In the genomic region with DNA sequence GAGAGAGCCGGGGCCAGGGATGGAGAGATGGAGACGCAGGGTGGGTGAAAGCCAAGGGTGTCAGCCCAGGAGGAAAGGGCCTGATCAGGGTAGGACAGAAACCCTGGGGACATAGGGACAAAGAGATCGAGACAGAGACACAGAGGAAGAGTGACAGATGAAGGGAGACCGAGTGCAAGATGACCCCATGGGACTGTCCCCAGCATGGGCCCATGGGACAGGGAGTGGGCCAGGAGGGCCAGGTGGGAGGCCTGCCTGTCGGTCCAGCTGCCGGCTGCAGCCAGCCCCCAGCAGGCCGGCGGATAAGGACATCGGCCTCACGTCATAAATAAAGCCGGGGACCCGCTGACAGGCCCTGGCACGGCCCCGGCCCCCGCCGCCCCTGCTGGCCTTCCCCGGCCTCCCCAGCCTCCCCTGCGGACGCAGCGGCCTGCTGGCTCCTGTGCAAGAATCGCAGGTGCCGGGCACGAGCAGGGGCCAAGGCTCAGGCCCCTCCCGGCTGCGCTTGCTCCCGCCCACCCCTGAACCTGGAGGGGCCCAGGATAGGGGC, we compare ENCODE assay signal across 9 cellular contexts. TPM values are rescaled to one million over a fixed set of nuclear protein-coding genes. Genes with fewer than 3 reads are reported as not detected.
DNase-seq lines count a peak whose midpoint lies in the region; ATAC-seq, FAIRE-seq and TF ChIP-seq lines count a peak whose summit lies in the region.
"Had no signal": no experiment of that assay in that cellular context is flagged by ENCODE, and none has a peak within 500 bp of the region (broad histone marks: within the 10 kb centered on the region; RNA-seq: fewer than 3 reads in every experiment).

No MANE protein-coding gene starts in this region.

- H3K9me3 Mint-ChIP-seq in Caco-2 (ENCODE audit: unreplicated experiment) (no peaks in the 10 kb centered on the region), endothelial cell (ENCODE audit: unreplicated experiment) (no peaks in the 10 kb centered on the region), osteocyte (ENCODE audit: unreplicated experiment) (no peaks in the 10 kb centered on the region)

- H3K79me2 ChIP-seq in Loucy (ENCODE audit: insufficient read depth, low read length), result peaks cover 4% of the 10 kb centered on the region

- H3F3A ChIP-seq in Loucy (ENCODE audit: low read depth), result no peaks in the 10 kb centered on the region

- peak overlapping the region; percentile 46 for H3K27ac Mint-ChIP-seq in Caco-2 (ENCODE audit: unreplicated experiment)
- no peak overlapping the region for H3K27ac Mint-ChIP-seq in endothelial cell (ENCODE audit: unreplicated experiment)
- no peak overlapping the region for H3K27ac Mint-ChIP-seq in osteocyte (ENCODE audit: unreplicated experiment)

- H3K4me3 ChIP-seq in Caco-2 (ENCODE audit: low read depth, low read length), result peak overlapping the region; percentile 38
- peak overlapping the region; percentile 67 for H3K4me3 ChIP-seq in Loucy (ENCODE audit: low read length, poor library complexity, severe bottlenecking)

- POLR2A ChIA-PET in Caco-2 (lab: Charles Lee), result no interaction called here

- no TSS peak for BruUV-seq in Caco-2 (replicated peaks; lab: Mats Ljungman, UMichigan)

- H3K9me2 ChIP-seq in Loucy (replicated peaks; ENCODE audit: low read depth, low read length), result no peaks in the 10 kb centered on the region

- H3K9ac ChIP-seq in Loucy (ENCODE audit: low read depth, low read length, poor library complexity, severe bottlenecking), result peak overlapping the region; percentile 62

- intact Hi-C loops in Caco-2 (cut with micrococcal nuclease; ENCODE audit: unreplicated experiment), result loop anchor here (1.0 kb wide), 1 partner anchor 77 kb away; no protein-coding TSS in a partner anchor

- no peaks in the 10 kb centered on the region for H3K27me3 Mint-ChIP-seq in Caco-2 (ENCODE audit: insufficient read depth, unreplicated experiment)
- H3K27me3 Mint-ChIP-seq in endothelial cell (ENCODE audit: unreplicated experiment), result peaks cover 29% of the 10 kb centered on the region
- H3K27me3 Mint-ChIP-seq in osteocyte (ENCODE audit: unreplicated experiment), result no peaks in the 10 kb centered on the region

- peak overlapping the region; percentile 58 for H3K4me3 Mint-ChIP-seq in Caco-2 (ENCODE audit: unreplicated experiment)
- H3K4me3 Mint-ChIP-seq in endothelial cell (ENCODE audit: unreplicated experiment), result peak overlapping the region; percentile 63
- H3K4me3 Mint-ChIP-seq in osteocyte (ENCODE audit: unreplicated experiment), result peak overlapping the region; percentile 64

- H3K4me1 Mint-ChIP-seq in Caco-2 (ENCODE audit: low read depth, unreplicated experiment) (peaks cover 7% of the 10 kb centered on the region), endothelial cell (ENCODE audit: unreplicated experiment) (peaks cover 10% of the 10 kb centered on the region), osteocyte (ENCODE audit: unreplicated experiment) (peaks cover 17% of the 10 kb centered on the region)

- CTCF ChIA-PET in Caco-2 (lab: Charles Lee), result interaction anchor here (1.0 kb wide), 2 partner anchors 106 to 120 kb away, joined by 4 to 6 read pairs; no protein-coding TSS in a partner anchor

- peak overlapping the region; percentile 72; the same call in 1 of the 2 replicates for H2AFZ ChIP-seq in Loucy (ENCODE audit: low read length)

- no peak for TF ChIP-seq POLR2A in GM12891 (IDR thresholded peaks at IDR 0.05; ENCODE audit: low read depth, low read length)

- H3K36me3 ChIP-seq in Caco-2 (ENCODE audit: control insufficient read depth, insufficient read depth, low read length) (no peaks in the 10 kb centered on the region), Loucy (ENCODE audit: insufficient read depth, low read length) (no peaks in the 10 kb centered on the region)

- DNase-seq in Caco-2 (no peak), endothelial cell (ENCODE audit: low spot score) (no peak), osteocyte (ENCODE audit: extremely low spot score, unreplicated experiment) (no peak), NCI-H1694 (lab: John Stamatoyannopoulos, UW) (no peak), GM12891 (ENCODE audit: insufficient read length, low spot score) (no peak), NCI-H446 treated with DMSO at 0.1 percent for 48 hours (lab: John Stamatoyannopoulos, UW) (no peak)
- DNase-seq: cortex of kidney had no signal

- H3K4me1 ChIP-seq in Caco-2, result peaks cover 4% of the 10 kb centered on the region; the same call in 1 of the 2 replicates
- H3K4me1 ChIP-seq in Loucy (ENCODE audit: insufficient read depth, low read length, poor library complexity, severe bottlenecking), result peaks cover 6% of the 10 kb centered on the region

- H4K20me1 ChIP-seq in Loucy (ENCODE audit: insufficient read depth, low read length, poor library complexity, severe bottlenecking), result no peaks in the 10 kb centered on the region

- H3K4me2 ChIP-seq in Loucy (ENCODE audit: low read depth, low read length, poor library complexity, severe bottlenecking), result peak overlapping the region; percentile 84

- H3K36me3 Mint-ChIP-seq in Caco-2 (ENCODE audit: insufficient read depth, unreplicated experiment), result peaks cover 10% of the 10 kb centered on the region
- H3K36me3 Mint-ChIP-seq in endothelial cell (ENCODE audit: low read depth, unreplicated experiment), result peaks cover 3% of the 10 kb centered on the region
- H3K36me3 Mint-ChIP-seq in osteocyte (ENCODE audit: unreplicated experiment), result peaks cover 1% of the 10 kb centered on the region

- H3K9me3 ChIP-seq in Caco-2 (no peaks in the 10 kb centered on the region), Loucy (ENCODE audit: insufficient read depth, low read depth, low read length) (no peaks in the 10 kb centered on the region)

- ATAC-seq in HG03045 (IDR thresholded peaks at IDR 0.05; ENCODE audit: unreplicated experiment), result no peak

- no peak for TF ChIP-seq CTCF in Caco-2 (IDR thresholded peaks at IDR 0.05; ENCODE audit: insufficient read depth in 1 of 2, low read depth in 1 of 2, low read length in 1 of 2, severe bottlenecking in 1 of 2, unreplicated experiment in 1 of 2)
- TF ChIP-seq CTCF in Loucy (conservative IDR thresholded peaks at IDR 0.05; ENCODE audit: low read length), result no peak
- no peak for TF ChIP-seq CTCF in endothelial cell (IDR thresholded peaks at IDR 0.05; ENCODE audit: unreplicated experiment)
- no peak for TF ChIP-seq CTCF in osteocyte (IDR thresholded peaks at IDR 0.05)

- FAIRE-seq in GM12891 (lab: Jason Lieb, UNC), result no peak

- H3K27me3 ChIP-seq in Caco-2 (replicated peaks; ENCODE audit: control insufficient read depth, insufficient read depth, low read length) (no peaks in the 10 kb centered on the region), Loucy (ENCODE audit: insufficient read depth, low read length, poor library complexity, severe bottlenecking) (no peaks in the 10 kb centered on the region)

TF ChIP-seq in GM12891, 5 proteins besides CTCF, POLR2A, EP300 and RAD21:
- TF ChIP-seq POLR2AphosphoS5 (IDR thresholded peaks at IDR 0.05; ENCODE audit: low read depth, low read length), result no peak
- TF ChIP-seq PAX5 (IDR thresholded peaks at IDR 0.05; ENCODE audit: insufficient read depth, low read length, severe bottlenecking), result no peak
- TF ChIP-seq POU2F2 (IDR thresholded peaks at IDR 0.05; ENCODE audit: low read depth, low read length), result no peak
- TF ChIP-seq TAF1 (IDR thresholded peaks at IDR 0.05; ENCODE audit: low read depth, low read length), result no peak
- TF ChIP-seq SPI1 (IDR thresholded peaks at IDR 0.05; ENCODE audit: low read depth, low read length), result no peak

RNA-seq across cellular contexts. Expression of a gene that starts 6.3 kb away (rescaled TPM):
- total RNA-seq in Caco-2 (2022) (44.8 and 48.3 TPM in 2 replicates), endothelial cell (ENCODE audit: unreplicated experiment) (88.8 TPM), osteocyte (55.7 and 59.4 TPM in 2 replicates)
- polyA plus RNA-seq in GM12891 (2012; ENCODE audit: low read depth, missing spikeins), result 35.8 TPM

RNA-seq across cellular contexts. Expression of a gene that starts 11.7 kb away (rescaled TPM):
- total RNA-seq in Caco-2 (2022) (0.61 and 2.6 TPM in 2 replicates), endothelial cell (ENCODE audit: unreplicated experiment) (0.74 TPM), osteocyte (17.0 and 18.7 TPM in 2 replicates)
- polyA plus RNA-seq in GM12891 (2012; ENCODE audit: low read depth, missing spikeins), result 3.0 TPM

RNA-seq across cellular contexts. Expression of a gene that starts 17.8 kb away (rescaled TPM):
- total RNA-seq in Caco-2 (2022) (0.25 TPM in 1 of 2 replicates, not detected in the other), endothelial cell (ENCODE audit: unreplicated experiment) (0.15 TPM), osteocyte (4.7 and 5.9 TPM in 2 replicates)
- polyA plus RNA-seq in GM12891 (2012; ENCODE audit: low read depth, missing spikeins), result not detected

RNA-seq across cellular contexts. Expression of a gene that starts 23.2 kb away (rescaled TPM):
- total RNA-seq in Caco-2 (2022) (1,276 and 1,389 TPM in 2 replicates), endothelial cell (ENCODE audit: unreplicated experiment) (1,465 TPM), osteocyte (1,032 and 1,081 TPM in 2 replicates)
- polyA plus RNA-seq in GM12891 (2012; ENCODE audit: low read depth, missing spikeins), result 3,373 TPM

RNA-seq across cellular contexts. Expression of a gene that starts 37.2 kb away (rescaled TPM):
- 77.5 and 80.2 TPM in 2 replicates for total RNA-seq in Caco-2 (2022)
- total RNA-seq in endothelial cell (ENCODE audit: unreplicated experiment), result 105 TPM
- total RNA-seq in osteocyte, result 66.5 and 70.6 TPM in 2 replicates
- polyA plus RNA-seq in GM12891 (2012; ENCODE audit: low read depth, missing spikeins), result 127 TPM
